Comparison of ENCODE assay signal across 17 cellular contexts in the genomic region with DNA sequence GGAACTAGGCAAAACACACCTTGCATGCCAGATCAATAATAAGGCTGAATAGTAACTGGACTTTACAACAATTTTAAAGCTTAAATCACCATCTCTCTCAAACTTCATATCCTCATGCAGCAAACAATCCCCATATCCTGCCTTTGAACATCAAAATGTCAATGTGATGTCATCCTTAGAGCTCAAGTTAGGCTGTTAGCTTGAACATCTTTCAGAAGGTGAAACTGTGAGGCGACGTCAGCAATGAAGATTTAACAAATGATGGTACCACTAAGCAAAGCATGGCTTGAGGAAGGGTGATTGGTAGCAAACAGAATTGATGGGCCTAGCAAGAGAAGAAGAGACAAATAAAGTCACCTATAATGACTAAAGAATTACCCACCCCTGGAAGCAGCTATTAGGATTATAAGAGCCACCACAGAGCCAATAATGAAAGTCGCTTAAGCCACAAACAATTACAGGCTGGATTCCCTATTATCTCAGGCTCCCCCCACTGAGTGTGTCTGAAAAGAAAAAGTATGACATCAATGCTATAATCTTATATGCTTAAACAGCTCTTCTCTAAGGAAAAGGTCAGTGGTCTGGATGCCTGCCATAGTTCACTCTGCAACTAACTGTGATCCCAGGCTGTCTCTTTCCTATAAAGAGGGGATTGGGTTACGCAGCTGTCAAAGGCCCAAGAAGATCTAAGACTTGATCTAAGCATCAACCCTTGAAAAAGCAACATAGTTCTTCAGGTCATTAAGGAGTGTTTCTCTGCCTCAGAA. TPM values are rescaled to one million over a fixed set of nuclear protein-coding genes. Genes with fewer than 3 reads are reported as not detected.
A peak's percentile ranks its signal among the peaks of the same experiment; 100 is the strongest.
DNase-seq lines count a peak whose midpoint lies in the region; ATAC-seq, FAIRE-seq and TF ChIP-seq lines count a peak whose summit lies in the region.
"Had no signal": no experiment of that assay in that cellular context is flagged by ENCODE, and none has a peak within 500 bp of the region (broad histone marks: within the 10 kb centered on the region; RNA-seq: fewer than 3 reads in every experiment).

No MANE protein-coding gene starts in this region.

- H2BK12ac ChIP-seq in H1 (ENCODE audit: low read depth, low read length), result no peak overlapping the region

- H2BK15ac ChIP-seq in H1 (ENCODE audit: low read length), result no peak overlapping the region

- H3K79me1 ChIP-seq in H1 (ENCODE audit: low read depth, low read length), result peaks cover 5% of the 10 kb centered on the region; the same call in 1 of the 2 replicates

- no peak overlapping the region for H3K4me3 Mint-ChIP-seq in neural progenitor cell
- H3K4me3 Mint-ChIP-seq: type B pancreatic cell had no signal

- no peaks in the 10 kb centered on the region for H3K9me3 ChIP-seq in H1 (ENCODE audit: insufficient read depth in 2 of 2, low read depth in 1 of 2, low read length in 1 of 2)
- H3K9me3 ChIP-seq in neural progenitor cell (ENCODE audit: low read depth), result no peaks in the 10 kb centered on the region
- no peaks in the 10 kb centered on the region for H3K9me3 ChIP-seq in hepatocyte (ENCODE audit: low read depth)
- H3K9me3 ChIP-seq: lower lobe of right lung had no signal

- peaks cover 15% of the 10 kb centered on the region for H3K36me3 Mint-ChIP-seq in neural progenitor cell

- H3K4me2 ChIP-seq in H1 (ENCODE audit: insufficient read depth in 1 of 2, low read depth in 2 of 2, low read length in 2 of 2) (peak overlapping the region in 1 of 2 experiments; percentile 7; a peak in 2 of 4 replicates), neural progenitor cell (peak overlapping the region; percentile 79), hepatocyte (no peak overlapping the region)

- no peak overlapping the region for H2AK5ac ChIP-seq in H1 (ENCODE audit: low read depth, low read length)

- peaks cover 0 to 5% of the 10 kb centered on the region in 2 experiments for H4K20me1 ChIP-seq in H1 (replicated peaks in 1 of 2; ENCODE audit: control insufficient read depth in 1 of 2, insufficient read depth in 2 of 2, low read length in 2 of 2)
- H4K20me1 ChIP-seq in neural progenitor cell (ENCODE audit: low read depth), result peaks cover 30% of the 10 kb centered on the region
- H4K20me1 ChIP-seq in hepatocyte (ENCODE audit: insufficient read depth, poor library complexity, severe bottlenecking), result no peaks in the 10 kb centered on the region

- no peak for FAIRE-seq in H1 (lab: Jason Lieb, UNC)
- FAIRE-seq in urothelium cell line (lab: Jason Lieb, UNC), result no peak
- FAIRE-seq: HTR-8/SVneo had no signal

- DNase-seq in NCI-H146 (lab: John Stamatoyannopoulos, UW) (peak; percentile 1), NCI-H146 treated with DMSO at 0.1 percent for 48 hours (lab: John Stamatoyannopoulos, UW; ENCODE audit: unreplicated experiment) (no peak), NCI-H69 (lab: John Stamatoyannopoulos, UW) (peak; percentile 89), H1 (ENCODE audit: low read depth in 1 of 2, low spot score in 2 of 2) (no peak), neural progenitor cell (ENCODE audit: low spot score) (peak; percentile 87), hepatocyte (ENCODE audit: low spot score) (no peak), urothelium cell line (ENCODE audit: low spot score) (no peak)
- DNase-seq: activated CD8-positive, alpha-beta memory T cell treated with anti-CD3 and anti-CD28 coated beads for 24 hours; activated gamma-delta T cell treated with Interleukin-2 at 50 U/mL for 16 hours; GM23248; lower lobe of right lung; NCI-H1436 had no signal

- no peaks in the 10 kb centered on the region for H3K9me2 ChIP-seq in hepatocyte (replicated peaks; ENCODE audit: insufficient read depth)

- no peak overlapping the region for H2BK5ac ChIP-seq in H1 (ENCODE audit: low read depth, low read length)

- no peak overlapping the region for H2BK20ac ChIP-seq in H1 (ENCODE audit: low read length)

- H3K27ac ChIP-seq in H1 (ENCODE audit: low read depth, low read length) (no peak overlapping the region), neural progenitor cell (peak overlapping the region; percentile 95), hepatocyte (no peak overlapping the region)
- H3K27ac ChIP-seq: GM23248, lower lobe of right lung had no signal

- no peak overlapping the region for H3K18ac ChIP-seq in H1 (ENCODE audit: extremely low read depth, low read length)

- no peak overlapping the region for H2AFZ ChIP-seq in H1 (ENCODE audit: low read length)
- no peak overlapping the region for H2AFZ ChIP-seq in neural progenitor cell (replicated peaks)
- H2AFZ ChIP-seq in hepatocyte, result no peak overlapping the region
- H2AFZ ChIP-seq: GM23248 had no signal

- no peak overlapping the region for H3K56ac ChIP-seq in H1 (replicated peaks; ENCODE audit: insufficient read length, low read depth, low read length)

- H3K27me3 ChIP-seq in H1 (replicated peaks in 1 of 4; ENCODE audit: control insufficient read depth in 3 of 4, extremely low read depth in 1 of 4, insufficient read depth in 3 of 4, low read length in 3 of 4) (no peaks in the 10 kb centered on the region), neural progenitor cell (no peaks in the 10 kb centered on the region), hepatocyte (no peaks in the 10 kb centered on the region)

- no peak overlapping the region for H4K8ac ChIP-seq in H1 (ENCODE audit: extremely low read depth, insufficient read depth, low read length)

- no peak overlapping the region for H3K14ac ChIP-seq in H1 (ENCODE audit: insufficient read length)

- H3K79me2 ChIP-seq in H1 (ENCODE audit: control insufficient read depth in 1 of 2, insufficient read depth in 2 of 2, low read length in 2 of 2) (peaks cover 0 to 67% of the 10 kb centered on the region in 2 experiments; a peak in 3 of 4 replicates), neural progenitor cell (ENCODE audit: low read depth) (peaks cover 95% of the 10 kb centered on the region), hepatocyte (peaks cover 11% of the 10 kb centered on the region)

- WGBS in H1 (ENCODE audit: extremely low coverage in 1 of 2, insufficient coverage in 1 of 2, insufficient read length in 1 of 2, insufficient replicate concordance in 2 of 2, low coverage in 1 of 2, low lambda C conversion rate in 2 of 2, missing lambda C conversion rate in 1 of 2), 2 experiments, result 80% methylated on average over 4 of the region's 4 CpGs; no CpG with 5 or more reads in 1 of the 2 experiments
- 71% methylated on average over 4 of the region's 4 CpGs for WGBS in hepatocyte (ENCODE audit: low lambda C conversion rate, missing lambda C conversion rate)

- H3K4me1 Mint-ChIP-seq in neural progenitor cell, result peaks cover 57% of the 10 kb centered on the region

- H3K4ac ChIP-seq in H1 (replicated peaks; ENCODE audit: insufficient read length, low read depth, low read length), result no peak overlapping the region

- POLR2A ChIA-PET in H1 (lab: Charles Lee; ENCODE audit: partially characterized antibody), result interaction anchor here (1.1 to 1.6 kb wide), 3 partner anchors 11 to 19 kb away, joined by 3 to 5 read pairs (median 3); a partner anchor contains a TSS

- H3K36me3 ChIP-seq in H1 (ENCODE audit: control insufficient read depth in 2 of 4, insufficient read depth in 4 of 4, low read length in 3 of 4), result peaks cover 2 to 20% (median 8%) of the 10 kb centered on the region in 4 experiments; a peak in 6 of 8 replicates
- peaks cover 24% of the 10 kb centered on the region for H3K36me3 ChIP-seq in neural progenitor cell
- H3K36me3 ChIP-seq in hepatocyte (replicated peaks; ENCODE audit: insufficient read depth, low read depth), result no peaks in the 10 kb centered on the region
- H3K36me3 ChIP-seq: lower lobe of right lung had no signal

- no peak for TF ChIP-seq EP300 in H1 (IDR thresholded peaks at IDR 0.05; ENCODE audit: borderline replicate concordance in 1 of 2, low read depth in 2 of 2, low read length in 2 of 2)

- no peak overlapping the region for H4K91ac ChIP-seq in H1 (replicated peaks; ENCODE audit: insufficient read length, low read length)

- TF ChIP-seq POLR2A in H1 (IDR thresholded peaks at IDR 0.05; ENCODE audit: control extremely low read depth in 1 of 2, low read depth in 2 of 2, low read length in 2 of 2), result no peak

- no peak for ATAC-seq in GM18517 (IDR thresholded peaks at IDR 0.05; ENCODE audit: unreplicated experiment)
- ATAC-seq: lower lobe of right lung, Panc1 had no signal

- CTCF ChIA-PET in H1 (lab: Charles Lee; ENCODE audit: partially characterized antibody), result interaction anchor here (1.1 to 2.0 kb wide), 6 partner anchors 9 to 166 kb away, joined by 4 to 7 read pairs (median 4); no protein-coding TSS in a partner anchor

- H3K4me1 ChIP-seq in H1 (replicated peaks in 1 of 4; ENCODE audit: control insufficient read depth in 3 of 4, insufficient read depth in 4 of 4, low read length in 3 of 4) (peaks cover 17 to 36% (median 28%) of the 10 kb centered on the region in 4 experiments), neural progenitor cell (peaks cover 75% of the 10 kb centered on the region), hepatocyte (ENCODE audit: insufficient read depth) (peaks cover 8% of the 10 kb centered on the region)
- H3K4me1 ChIP-seq: lower lobe of right lung had no signal

- 0 out of 8 replicates have a peak overlapping the region, but pooled peaks of 1 of the 4 experiments have one; percentile 6 for H3K4me3 ChIP-seq in H1 (ENCODE audit: extremely low read depth in 1 of 4, insufficient read depth in 2 of 4, low read depth in 3 of 4, low read length in 4 of 4)
- H3K4me3 ChIP-seq in neural progenitor cell, result peak overlapping the region; percentile 26
- H3K4me3 ChIP-seq in hepatocyte, result no peak overlapping the region
- H3K4me3 ChIP-seq: GM23248, lower lobe of right lung had no signal

- no peak overlapping the region for H4K5ac ChIP-seq in H1 (ENCODE audit: insufficient read length, low read depth, low read length)

- no peaks in the 10 kb centered on the region for H3K23me2 ChIP-seq in H1 (ENCODE audit: low read depth, low read length)

- H3K9ac ChIP-seq in H1 (replicated peaks in 1 of 4; ENCODE audit: extremely low read depth in 1 of 4, low read depth in 3 of 4, low read length in 3 of 4), result peak overlapping the region in 1 of 4 experiments; percentile 8; a peak in 1 of 7 replicates
- no peak overlapping the region for H3K9ac ChIP-seq in neural progenitor cell
- H3K9ac ChIP-seq: GM23248 had no signal

- H3K23ac ChIP-seq in H1 (ENCODE audit: insufficient read length), result no peak overlapping the region

- peaks cover 70% of the 10 kb centered on the region for H3F3A ChIP-seq in neural progenitor cell (ENCODE audit: low read depth)

- H3K9me3 Mint-ChIP-seq in neural progenitor cell, result no peaks in the 10 kb centered on the region
- H3K9me3 Mint-ChIP-seq: type B pancreatic cell had no signal

- no peak overlapping the region for H3K27ac Mint-ChIP-seq in neural progenitor cell
- H3K27ac Mint-ChIP-seq: type B pancreatic cell had no signal

- TF ChIP-seq CTCF in H1 (IDR thresholded peaks at IDR 0.05; ENCODE audit: control extremely low read depth in 1 of 3, insufficient read depth in 1 of 3, low read depth in 1 of 3, low read length in 3 of 3) (no peak), neural progenitor cell (IDR thresholded peaks at IDR 0.05) (no peak), hepatocyte (IDR thresholded peaks at IDR 0.05; ENCODE audit: poor library complexity) (no peak)

- peak overlapping the region; percentile 24 for H2BK120ac ChIP-seq in H1 (replicated peaks; ENCODE audit: low read depth, low read length)

- no peak for TF ChIP-seq RAD21 in H1 (IDR thresholded peaks at IDR 0.05 in 1 of 2, conservative IDR thresholded peaks at IDR 0.05 in 1 of 2; ENCODE audit: low read depth in 2 of 2, low read length in 2 of 2)

- peaks cover 5% of the 10 kb centered on the region for H3K27me3 Mint-ChIP-seq in neural progenitor cell (ENCODE audit: insufficient read depth, low read depth)

RNA-seq across cellular contexts. Expression of a gene that starts 18.2 kb away (rescaled TPM):
- total RNA-seq in H1 (2021; fragmentation: NEBNext Ultra II Directional; extraction: Animal tissue kit (Norgen Biotek cat#: 25700)), result 24.4 and 27.3 TPM in 2 replicates
- polyA plus RNA-seq in H1 (2011; rRNA removed), result 8.8 and 10.6 TPM in 2 replicates
- polyA plus RNA-seq in H1 (2011; cell fraction: cytosol; rRNA removed), result 13.0 TPM
- 11.4 TPM for polyA plus RNA-seq in H1 (2011; cell fraction: nucleus; rRNA removed)
- polyA plus RNA-seq in H1 (2012, experiment 1 of 2), result 20.1 to 25.6 TPM (median 23.9 TPM) in 4 replicates
- polyA plus RNA-seq in H1 (2012, experiment 2 of 2), result 19.0 TPM
- polyA plus RNA-seq in H1 (2013, experiment 1 of 2), result 12.5 TPM
- polyA plus RNA-seq in H1 (2013, experiment 2 of 2), result 14.1 TPM
- 28.2 and 29.5 TPM in 2 replicates for polyA minus RNA-seq in H1 (2011; rRNA and poly(A)+ RNA removed)
- 16.9 TPM for polyA minus RNA-seq in H1 (2011; cell fraction: cytosol; rRNA and poly(A)+ RNA removed)
- 37.3 TPM for polyA minus RNA-seq in H1 (2011; cell fraction: nucleus; rRNA and poly(A)+ RNA removed)
- total RNA-seq in neural progenitor cell (ENCODE audit: low replicate concordance), result 65.0 and 73.5 TPM in 2 replicates
- 11.9 and 12.8 TPM in 2 replicates for total RNA-seq in hepatocyte
- polyA plus RNA-seq in hepatocyte, result 14.9 and 17.2 TPM in 2 replicates
- polyA plus RNA-seq: endothelial cell of umbilical vein had no signal

Comparison
In these comparisons a context has a peak if more than half of its experiments do, and no peak if none do; other contexts are left out.
1. DNase-seq: peak in NCI-H146 (single experiment), NCI-H69 (single experiment) and neural progenitor cell (single experiment); none in NCI-H146 treated with DMSO at 0.1 percent for 48 hours (single experiment), H1 (0 of 2), hepatocyte (single experiment) and urothelium cell line (single experiment).